In genomic region chr1:226608699-226609505, GRCh38 we compare ENCODE assay signal across 8 cellular contexts.
A peak's percentile ranks its signal among the peaks of the same experiment; 100 is the strongest.
DNase-seq lines count a peak whose midpoint lies in the region; ATAC-seq and TF ChIP-seq lines count a peak whose summit lies in the region.

No MANE protein-coding gene starts in this region.

- TF ChIP-seq CTCF in heart left ventricle (IDR thresholded peaks at IDR 0.05) (peak; percentile 69 to 89 (median 84)), sigmoid colon (IDR thresholded peaks at IDR 0.05) (peak; percentile 36 to 86 (median 74))

- H3K36me3 ChIP-seq in heart left ventricle (no peaks in the 10 kb centered on the region), sigmoid colon (no peaks in the 10 kb centered on the region)

- H3K36me3 Mint-ChIP-seq in activated naive CD4-positive, alpha-beta T cell treated with anti-CD3 and anti-CD28 coated beads, Interleukin-2, amount 50 U/mL, for 72 hours: no peaks in the 10 kb centered on the region

- H3K9me3 Mint-ChIP-seq in activated naive CD4-positive, alpha-beta T cell treated with anti-CD3 and anti-CD28 coated beads, Interleukin-2, amount 50 U/mL, for 72 hours: no peaks in the 10 kb centered on the region

- no peak overlapping the region for H3K27ac Mint-ChIP-seq in activated naive CD4-positive, alpha-beta T cell treated with anti-CD3 and anti-CD28 coated beads, Interleukin-2, amount 50 U/mL, for 72 hours

- no peaks in the 10 kb centered on the region for H3K9me3 ChIP-seq in heart left ventricle
- H3K9me3 ChIP-seq in sigmoid colon: no peaks in the 10 kb centered on the region

- H3K27ac ChIP-seq in heart left ventricle (no peak overlapping the region), sigmoid colon (peak overlapping the region in 2 of 4 donors; percentile 15 to 27)

- H3K4me3 ChIP-seq in heart left ventricle (no peak overlapping the region), sigmoid colon (no peak overlapping the region)

- intact Hi-C loops in heart left ventricle (cut with DNase I) (loop anchor here (2.0 to 10.0 kb wide), 5 partner anchors 62 to 187 kb away; partner anchors contain the start of gene STUM (in 5 of the 10)), sigmoid colon (cut with DNase I) (loop anchor here (1.0 to 10.0 kb wide), 2 partner anchors 62 to 184 kb away; no protein-coding TSS in a partner anchor)

- DNase-seq in NCI-H2107 treated with DMSO at 0.1 percent for 48 hours (lab: John Stamatoyannopoulos, UW; ENCODE audit: unreplicated experiment) (peak; percentile 56), NCI-H2107 (lab: John Stamatoyannopoulos, UW) (no peak), LHCN-M2 (ENCODE audit: low read depth) (peak; percentile 45), SKM-1 (lab: John Stamatoyannopoulos, UW; ENCODE audit: unreplicated experiment) (peak; percentile 82), heart left ventricle (peak; percentile 51 to 85 (median 66)), sigmoid colon (peak; percentile 78)
- peak in 1 of 2 donors; percentile 73 for DNase-seq in activated naive CD4-positive, alpha-beta T cell treated with anti-CD3 and anti-CD28 coated beads, Interleukin-2, amount 50 U/mL, for 72 hours (ENCODE audit: low spot score in 2 of 2)

- H3K27me3 ChIP-seq in heart left ventricle (peaks cover 0 to 2% (median 0%) of the 10 kb centered on the region in 9 donors), sigmoid colon (no peaks in the 10 kb centered on the region)

- no peak for TF ChIP-seq EP300 in sigmoid colon (IDR thresholded peaks at IDR 0.05)

- 66 to 70% (median 69%) methylated on average over 17 to 18 of the region's 18 CpGs for WGBS in heart left ventricle, 4 donors
- WGBS in sigmoid colon, 2 donors: 62 to 63% methylated on average over 18 of the region's 18 CpGs

- peak; percentile 79 to 82 for ATAC-seq in activated naive CD4-positive, alpha-beta T cell treated with anti-CD3 and anti-CD28 coated beads, Interleukin-2, amount 50 U/mL, for 72 hours
- ATAC-seq in heart left ventricle (peak in 3 of 4 donors; percentile 33 to 59 (median 57)), GM19467 (IDR thresholded peaks at IDR 0.05; ENCODE audit: unreplicated experiment) (no peak)

- peaks cover 0 to 27% (median 17%) of the 10 kb centered on the region in 12 donors for H3K4me1 ChIP-seq in heart left ventricle
- H3K4me1 ChIP-seq in sigmoid colon: peaks cover 0 to 35% (median 27%) of the 10 kb centered on the region in 4 donors

- no peak for TF ChIP-seq POLR2A in heart left ventricle (IDR thresholded peaks at IDR 0.05)
- no peak for TF ChIP-seq POLR2A in sigmoid colon (IDR thresholded peaks at IDR 0.05)
